12 cellular contexts compared by ENCODE assay signal in genomic region chr14:69701269-69701668, GRCh38.
A peak's percentile ranks its signal among the peaks of the same experiment; 100 is the strongest.
DNase-seq lines count a peak whose midpoint lies in the region; ATAC-seq and TF ChIP-seq lines count a peak whose summit lies in the region.
"Had no signal": no experiment of that assay in that cellular context is flagged by ENCODE, and none has a peak within 500 bp of the region (broad histone marks: within the 10 kb centered on the region; RNA-seq: fewer than 3 reads in every experiment).

No MANE protein-coding gene starts in this region.

- no peak for ATAC-seq in activated naive CD8-positive, alpha-beta T cell treated with anti-CD3 and anti-CD28 coated beads, Interleukin-2, amount 50 U/mL, for 24 hours
- ATAC-seq in GM18511 (IDR thresholded peaks at IDR 0.05; ENCODE audit: unreplicated experiment): no peak
- ATAC-seq in GM19397 (IDR thresholded peaks at IDR 0.05; ENCODE audit: unreplicated experiment): no peak

- peaks cover 10% of the 10 kb centered on the region for H3K36me3 Mint-ChIP-seq in activated naive CD8-positive, alpha-beta T cell treated with anti-CD3 and anti-CD28 coated beads, Interleukin-2, amount 50 U/mL, for 24 hours (ENCODE audit: low read depth)
- H3K36me3 Mint-ChIP-seq in activated naive CD8-positive, alpha-beta T cell treated with anti-CD3 and anti-CD28 coated beads for 36 hours: peaks cover 25% of the 10 kb centered on the region
- H3K36me3 Mint-ChIP-seq in activated CD4-positive, alpha-beta memory T cell treated with anti-CD3 and anti-CD28 coated beads, Interleukin-2, amount 10 ng/mL, durations not matched to agents 7 days and 5 days (ENCODE audit: low read depth): peaks cover 51% of the 10 kb centered on the region
- H3K36me3 Mint-ChIP-seq in mesothelial cell of epicardium: no peaks in the 10 kb centered on the region

- no peak for TF ChIP-seq CTCF in mesothelial cell of epicardium (IDR thresholded peaks at IDR 0.05; ENCODE audit: unreplicated experiment)

- POLR2A ChIA-PET in activated CD4-positive, alpha-beta memory T cell treated with anti-CD3 and anti-CD28 coated beads, Interleukin-2, amount 10 ng/mL, durations not matched to agents 7 days and 5 days (lab: Charles Lee): interaction anchor here (1.1 to 1.4 kb wide), 5 partner anchors 16 to 66 kb away, joined by 3 to 8 read pairs (median 3); partner anchors contain the start of gene SRSF5

- H3K9me3 Mint-ChIP-seq in activated naive CD8-positive, alpha-beta T cell treated with anti-CD3 and anti-CD28 coated beads, Interleukin-2, amount 50 U/mL, for 24 hours: no peaks in the 10 kb centered on the region
- no peaks in the 10 kb centered on the region for H3K9me3 Mint-ChIP-seq in activated naive CD8-positive, alpha-beta T cell treated with anti-CD3 and anti-CD28 coated beads for 36 hours
- no peaks in the 10 kb centered on the region for H3K9me3 Mint-ChIP-seq in activated CD4-positive, alpha-beta memory T cell treated with anti-CD3 and anti-CD28 coated beads, Interleukin-2, amount 10 ng/mL, durations not matched to agents 7 days and 5 days
- H3K9me3 Mint-ChIP-seq in mesothelial cell of epicardium: no peaks in the 10 kb centered on the region

- CTCF ChIA-PET in activated CD4-positive, alpha-beta memory T cell treated with anti-CD3 and anti-CD28 coated beads, Interleukin-2, amount 10 ng/mL, durations not matched to agents 7 days and 5 days (lab: Charles Lee): no interaction called here

- H3K27me3 Mint-ChIP-seq in activated naive CD8-positive, alpha-beta T cell treated with anti-CD3 and anti-CD28 coated beads, Interleukin-2, amount 50 U/mL, for 24 hours: no peaks in the 10 kb centered on the region
- no peaks in the 10 kb centered on the region for H3K27me3 Mint-ChIP-seq in activated naive CD8-positive, alpha-beta T cell treated with anti-CD3 and anti-CD28 coated beads for 36 hours
- no peaks in the 10 kb centered on the region for H3K27me3 Mint-ChIP-seq in activated CD4-positive, alpha-beta memory T cell treated with anti-CD3 and anti-CD28 coated beads, Interleukin-2, amount 10 ng/mL, durations not matched to agents 7 days and 5 days
- H3K27me3 Mint-ChIP-seq in mesothelial cell of epicardium (ENCODE audit: low read depth): no peaks in the 10 kb centered on the region

- peaks cover 73% of the 10 kb centered on the region for H3K4me1 Mint-ChIP-seq in activated naive CD8-positive, alpha-beta T cell treated with anti-CD3 and anti-CD28 coated beads, Interleukin-2, amount 50 U/mL, for 24 hours
- peaks cover 60% of the 10 kb centered on the region for H3K4me1 Mint-ChIP-seq in activated naive CD8-positive, alpha-beta T cell treated with anti-CD3 and anti-CD28 coated beads for 36 hours
- peaks cover 87% of the 10 kb centered on the region for H3K4me1 Mint-ChIP-seq in activated CD4-positive, alpha-beta memory T cell treated with anti-CD3 and anti-CD28 coated beads, Interleukin-2, amount 10 ng/mL, durations not matched to agents 7 days and 5 days
- H3K4me1 Mint-ChIP-seq in mesothelial cell of epicardium: peaks cover 24% of the 10 kb centered on the region

- peak overlapping the region; percentile 21 for H3K27ac Mint-ChIP-seq in activated naive CD8-positive, alpha-beta T cell treated with anti-CD3 and anti-CD28 coated beads, Interleukin-2, amount 50 U/mL, for 24 hours
- no peak overlapping the region for H3K27ac Mint-ChIP-seq in activated naive CD8-positive, alpha-beta T cell treated with anti-CD3 and anti-CD28 coated beads for 36 hours
- peak overlapping the region; percentile 30 for H3K27ac Mint-ChIP-seq in activated CD4-positive, alpha-beta memory T cell treated with anti-CD3 and anti-CD28 coated beads, Interleukin-2, amount 10 ng/mL, durations not matched to agents 7 days and 5 days
- peak overlapping the region; percentile 23 for H3K27ac Mint-ChIP-seq in mesothelial cell of epicardium

- DNase-seq in activated naive CD8-positive, alpha-beta T cell treated with anti-CD3 and anti-CD28 coated beads, Interleukin-2, amount 50 U/mL, for 24 hours: no peak
- no peak for DNase-seq in activated naive CD8-positive, alpha-beta T cell treated with anti-CD3 and anti-CD28 coated beads for 36 hours
- DNase-seq in activated CD4-positive, alpha-beta memory T cell treated with anti-CD3 and anti-CD28 coated beads, Interleukin-2, amount 10 ng/mL, durations not matched to agents 7 days and 5 days: no peak
- DNase-seq in mesothelial cell of epicardium (ENCODE audit: low spot score in 2 of 2, unreplicated experiment in 2 of 2) (no peak), SHP77 (lab: John Stamatoyannopoulos, UW) (no peak), NCI-H187 treated with DMSO at 0.1 percent for 48 hours (lab: John Stamatoyannopoulos, UW) (no peak)
- DNase-seq: activated CD8-positive, alpha-beta memory T cell treated with anti-CD3 and anti-CD28 coated beads, Interleukin-2, amount 50 U/mL, for 4 hours; BE2C; NCI-H1930; NCI-H774 had no signal

- H3K4me3 Mint-ChIP-seq in activated naive CD8-positive, alpha-beta T cell treated with anti-CD3 and anti-CD28 coated beads, Interleukin-2, amount 50 U/mL, for 24 hours: no peak overlapping the region
- H3K4me3 Mint-ChIP-seq in activated naive CD8-positive, alpha-beta T cell treated with anti-CD3 and anti-CD28 coated beads for 36 hours: no peak overlapping the region
- H3K4me3 Mint-ChIP-seq in activated CD4-positive, alpha-beta memory T cell treated with anti-CD3 and anti-CD28 coated beads, Interleukin-2, amount 10 ng/mL, durations not matched to agents 7 days and 5 days: no peak overlapping the region
- no peak overlapping the region for H3K4me3 Mint-ChIP-seq in mesothelial cell of epicardium
